In genomic region chr4:174317531-174317930, GRCh38 we compare ENCODE assay signal across 21 cellular contexts. TPM values are rescaled to one million over a fixed set of nuclear protein-coding genes. Genes with fewer than 3 reads are reported as not detected.
DNase-seq lines count a peak whose midpoint lies in the region; ATAC-seq, FAIRE-seq and TF ChIP-seq lines count a peak whose summit lies in the region.
"Had no signal": no experiment of that assay in that cellular context is flagged by ENCODE, and none has a peak within 500 bp of the region (broad histone marks: within the 10 kb centered on the region; RNA-seq: fewer than 3 reads in every experiment).

No MANE protein-coding gene starts in this region.

- no peaks in the 10 kb centered on the region for H3K9me3 Mint-ChIP-seq in activated naive CD4-positive, alpha-beta T cell treated with anti-CD3 and anti-CD28 coated beads, Interleukin-2, amount 50 U/mL, for 72 hours
- H3K9me3 Mint-ChIP-seq: activated CD4-positive, alpha-beta T cell treated with anti-CD3 and anti-CD28 coated beads, Interleukin-2, amount 10 ng/mL, durations not matched to agents 24 days and 14 days; CD8-positive, alpha-beta T cell; endodermal cell; natural killer cell treated with Interleukin-12 subunit alpha and Interleukin-12 subunit beta and Interleukin-15 and Interleukin-18, amount 100 ng/mL, for 72 hours had no signal

- H3K27ac ChIP-seq in 22Rv1 (peak overlapping the region; percentile 30; the same call in 1 of the 2 replicates), endothelial cell of umbilical vein (ENCODE audit: insufficient read depth, low read depth, low read length) (no peak overlapping the region), psoas muscle (no peak overlapping the region)
- H3K27ac ChIP-seq: spleen, suprapubic skin had no signal

- POLR2A ChIA-PET in endothelial cell of umbilical vein (lab: Charles Lee): no interaction called here

- BruUV-seq in endothelial cell of umbilical vein (replicated peaks; lab: Mats Ljungman, UMichigan): no TSS peak

- peaks cover 3% of the 10 kb centered on the region for H3K4me1 ChIP-seq in endothelial cell of umbilical vein (ENCODE audit: control insufficient read depth, extremely low read depth, insufficient read depth, low read length)
- no peaks in the 10 kb centered on the region for H3K4me1 ChIP-seq in psoas muscle
- H3K4me1 ChIP-seq: spleen, suprapubic skin had no signal

- no peak overlapping the region for H3K27ac Mint-ChIP-seq in activated naive CD4-positive, alpha-beta T cell treated with anti-CD3 and anti-CD28 coated beads, Interleukin-2, amount 50 U/mL, for 72 hours
- H3K27ac Mint-ChIP-seq: activated CD4-positive, alpha-beta T cell treated with anti-CD3 and anti-CD28 coated beads, Interleukin-2, amount 10 ng/mL, durations not matched to agents 24 days and 14 days; CD8-positive, alpha-beta T cell; endodermal cell; natural killer cell treated with Interleukin-12 subunit alpha and Interleukin-12 subunit beta and Interleukin-15 and Interleukin-18, amount 100 ng/mL, for 72 hours had no signal

- H4K20me1 ChIP-seq in endothelial cell of umbilical vein (replicated peaks; ENCODE audit: control insufficient read depth, extremely low read depth, insufficient read depth, low read length): no peaks in the 10 kb centered on the region

- ATAC-seq in psoas muscle: no peak
- no peak for ATAC-seq in activated naive CD4-positive, alpha-beta T cell treated with anti-CD3 and anti-CD28 coated beads, Interleukin-2, amount 50 U/mL, for 72 hours
- ATAC-seq: CD8-positive, alpha-beta T cell; natural killer cell treated with Interleukin-12 subunit alpha and Interleukin-12 subunit beta and Interleukin-15 and Interleukin-18, amount 100 ng/mL, for 72 hours had no signal

- H3K27me3 ChIP-seq in endothelial cell of umbilical vein (ENCODE audit: control insufficient read depth in 2 of 2, insufficient read depth in 2 of 2, low read length in 2 of 2) (no peaks in the 10 kb centered on the region), psoas muscle (ENCODE audit: insufficient read depth in 3 of 3, low read length in 2 of 3) (no peaks in the 10 kb centered on the region)
- H3K27me3 ChIP-seq: spleen, suprapubic skin had no signal

- no peak overlapping the region for H2AFZ ChIP-seq in endothelial cell of umbilical vein (ENCODE audit: low read depth, low read length)

- H3K4me3 ChIP-seq in endothelial cell of umbilical vein (replicated peaks in 1 of 3; ENCODE audit: insufficient read depth in 1 of 3, low read depth in 1 of 3, low read length in 3 of 3) (no peak overlapping the region), psoas muscle (no peak overlapping the region)
- H3K4me3 ChIP-seq: spleen, suprapubic skin had no signal

- no peak overlapping the region for H3K9ac ChIP-seq in endothelial cell of umbilical vein (replicated peaks; ENCODE audit: extremely low read depth, insufficient read depth, low read length)

- intact Hi-C loops in endothelial cell of umbilical vein (cut with micrococcal nuclease): loop anchor here (10.0 kb wide), 2 partner anchors 193 to 983 kb away; partner anchors contain the start of gene HMGB2
- intact Hi-C loops in psoas muscle (cut with DNase I): loop anchor here in 1 of 2 donors (5.0 kb wide), 1 partner anchor 90 kb away; no protein-coding TSS in a partner anchor

- CTCF ChIA-PET in endothelial cell of umbilical vein (lab: Charles Lee): no interaction called here

- no peaks in the 10 kb centered on the region for H3K79me2 ChIP-seq in endothelial cell of umbilical vein (ENCODE audit: control insufficient read depth, insufficient read depth, low read length)

- H3K9me3 ChIP-seq in endothelial cell of umbilical vein (replicated peaks; ENCODE audit: control insufficient read depth, insufficient read depth, low read length): no peaks in the 10 kb centered on the region
- H3K9me3 ChIP-seq in psoas muscle: no peaks in the 10 kb centered on the region
- H3K9me3 ChIP-seq: spleen, suprapubic skin had no signal

- TF ChIP-seq POLR2A in endothelial cell of umbilical vein (IDR thresholded peaks at IDR 0.05; ENCODE audit: low read depth, low read length): no peak

- TF ChIP-seq CTCF in 22Rv1 (IDR thresholded peaks at IDR 0.05) (no peak), endothelial cell of umbilical vein (IDR thresholded peaks at IDR 0.05; ENCODE audit: extremely low read depth in 1 of 2, insufficient read depth in 1 of 2, low read depth in 1 of 2, low read length in 2 of 2) (no peak), psoas muscle (IDR thresholded peaks at IDR 0.05) (no peak)

- no peak overlapping the region for H3K4me2 ChIP-seq in endothelial cell of umbilical vein (ENCODE audit: insufficient read depth, low read length)

- no peaks in the 10 kb centered on the region for H3K9me1 ChIP-seq in endothelial cell of umbilical vein (replicated peaks; ENCODE audit: control insufficient read depth, extremely low read depth, insufficient read depth, low read length)

- no peaks in the 10 kb centered on the region for H3K36me3 ChIP-seq in endothelial cell of umbilical vein (ENCODE audit: control insufficient read depth in 2 of 2, extremely low read depth in 1 of 2, insufficient read depth in 2 of 2, low read length in 2 of 2)
- peaks cover 0 to 32% of the 10 kb centered on the region in 2 donors for H3K36me3 ChIP-seq in psoas muscle (ENCODE audit: insufficient read depth in 1 of 2, low read depth in 1 of 2)

- dilution Hi-C loops in endothelial cell of umbilical vein (cut with MboI; ENCODE audit: extremely low pct_ligation_motif_present, low sequenced_read_pairs): no loop called here

- DNase-seq in DMS53 treated with DMSO at 0.1 percent for 48 hours (lab: John Stamatoyannopoulos, UW; ENCODE audit: unreplicated experiment) (peak; percentile 60), NCI-H2171 treated with DMSO at 0.1 percent for 48 hours (lab: John Stamatoyannopoulos, UW) (peak; percentile 11), endothelial cell of umbilical vein (ENCODE audit: low read depth, low spot score) (peak; percentile 66), SIG-M5 treated with dmso at 0.1 percent for 504 hours (lab: John Stamatoyannopoulos, UW; ENCODE audit: unreplicated experiment) (no peak), psoas muscle (no peak), NCI-H526 treated with DMSO at 0.1 percent for 48 hours (lab: John Stamatoyannopoulos, UW) (no peak)
- DNase-seq in activated naive CD4-positive, alpha-beta T cell treated with anti-CD3 and anti-CD28 coated beads, Interleukin-2, amount 50 U/mL, for 72 hours (ENCODE audit: low spot score in 2 of 2): no peak
- DNase-seq: activated CD4-positive, alpha-beta T cell treated with anti-CD3 and anti-CD28 coated beads, Interleukin-2, amount 10 ng/mL, durations not matched to agents 24 days and 14 days; activated CD8-positive, alpha-beta memory T cell treated with anti-CD3 and anti-CD28 coated beads, Interleukin-2, amount 50 U/mL, for 4 hours; activated gamma-delta T cell treated with Interleukin-2 at 50 U/mL for 16 hours; aorta; CD8-positive, alpha-beta T cell; cerebellar nuclear complex; endodermal cell; kidney glomerular epithelial cell; NCI-H226; spleen; T1000 had no signal

- no peaks in the 10 kb centered on the region for H3K36me3 Mint-ChIP-seq in activated naive CD4-positive, alpha-beta T cell treated with anti-CD3 and anti-CD28 coated beads, Interleukin-2, amount 50 U/mL, for 72 hours

- no peak for FAIRE-seq in endothelial cell of umbilical vein (lab: Jason Lieb, UNC)

TF ChIP-seq in endothelial cell of umbilical vein, 7 proteins besides CTCF, POLR2A, EP300 and RAD21:
- TF ChIP-seq GATA2 (IDR thresholded peaks at IDR 0.05; ENCODE audit: insufficient read depth, insufficient read length, low read depth, low read length): no peak
- TF ChIP-seq POLR2AphosphoS5 (IDR thresholded peaks at IDR 0.05; ENCODE audit: insufficient read depth, low read depth, low read length): no peak
- TF ChIP-seq EZH2 (IDR thresholded peaks at IDR 0.05; ENCODE audit: borderline replicate concordance, low read depth, low read length, severe bottlenecking): no peak
- TF ChIP-seq FOS (IDR thresholded peaks at IDR 0.05; ENCODE audit: borderline replicate concordance, insufficient read depth, low read length): no peak
- no peak for TF ChIP-seq JUN (IDR thresholded peaks at IDR 0.05; ENCODE audit: borderline replicate concordance, insufficient read depth, insufficient read length, low read depth)
- no peak for TF ChIP-seq MAX (IDR thresholded peaks at IDR 0.05; ENCODE audit: insufficient read depth, insufficient read length)
- TF ChIP-seq MYC (IDR thresholded peaks at IDR 0.05; ENCODE audit: low read depth, low read length): no peak

RNA-seq across cellular contexts. Expression of gene CEP44, which starts 33.8 kb away (rescaled TPM):
- total RNA-seq in endothelial cell of umbilical vein: 8.2 and 13.0 TPM in 2 replicates
- 1.7 and 2.0 TPM in 2 replicates for polyA plus RNA-seq in endothelial cell of umbilical vein
- 2.8 and 3.8 TPM in 2 replicates for polyA plus RNA-seq in endothelial cell of umbilical vein (2011; cell fraction: cytosol; rRNA removed)
- 5.4 and 7.6 TPM in 2 replicates for polyA plus RNA-seq in endothelial cell of umbilical vein (2011; cell fraction: nucleus; rRNA removed)
- polyA plus RNA-seq in endothelial cell of umbilical vein (2012): 4.5 and 7.1 TPM in 2 replicates
- 4.1 and 5.9 TPM in 2 replicates for polyA minus RNA-seq in endothelial cell of umbilical vein
- polyA minus RNA-seq in endothelial cell of umbilical vein (2011; cell fraction: cytosol; rRNA and poly(A)+ RNA removed): 11.0 TPM
- polyA minus RNA-seq in endothelial cell of umbilical vein (2011; cell fraction: nucleus; rRNA and poly(A)+ RNA removed): 7.0 and 9.0 TPM in 2 replicates
- 1 to 10 TPM; 5.4 to 8.1 (median 7.4) TPM for total RNA-seq in psoas muscle
- 1 to 10 TPM; 3.4 to 7.7 (median 3.7) TPM for polyA plus RNA-seq in psoas muscle
- 10 to 100 TPM; 23.1 to 39.0 TPM for total RNA-seq in activated naive CD4-positive, alpha-beta T cell treated with anti-CD3 and anti-CD28 coated beads, Interleukin-2, amount 50 U/mL, for 72 hours

RNA-seq across cellular contexts. Expression of gene FBXO8, which starts 34.1 kb away (rescaled TPM):
- total RNA-seq in endothelial cell of umbilical vein (11.9 and 14.5 TPM in 2 replicates), psoas muscle (10 to 100 TPM in 2 of 4 donors, 1 to 10 TPM in 2; 7.2 to 11.9 (median 9.9) TPM)
- polyA plus RNA-seq in endothelial cell of umbilical vein (8.8 and 9.9 TPM in 2 replicates), psoas muscle (10 to 100 TPM in 2 of 3 donors, 1 to 10 TPM in 1; 9.3 to 21.4 (median 10.2) TPM)
- polyA plus RNA-seq in endothelial cell of umbilical vein (2011; cell fraction: cytosol; rRNA removed): 12.9 and 13.0 TPM in 2 replicates
- 6.8 and 7.3 TPM in 2 replicates for polyA plus RNA-seq in endothelial cell of umbilical vein (2011; cell fraction: nucleus; rRNA removed)
- 9.3 and 9.6 TPM in 2 replicates for polyA plus RNA-seq in endothelial cell of umbilical vein (2012)
- 14.8 and 16.4 TPM in 2 replicates for polyA minus RNA-seq in endothelial cell of umbilical vein
- 10.3 TPM for polyA minus RNA-seq in endothelial cell of umbilical vein (2011; cell fraction: cytosol; rRNA and poly(A)+ RNA removed)
- 21.0 and 23.4 TPM in 2 replicates for polyA minus RNA-seq in endothelial cell of umbilical vein (2011; cell fraction: nucleus; rRNA and poly(A)+ RNA removed)
- 10 to 100 TPM in 1 of 2 donors, 1 to 10 TPM in 1; 6.4 to 12.4 TPM for total RNA-seq in activated naive CD4-positive, alpha-beta T cell treated with anti-CD3 and anti-CD28 coated beads, Interleukin-2, amount 50 U/mL, for 72 hours

Comparison
In these comparisons a context has a peak if more than half of its experiments do, and no peak if none do; other contexts are left out.
1. DNase-seq: peak in DMS53 treated with DMSO at 0.1 percent for 48 hours (single experiment), NCI-H2171 treated with DMSO at 0.1 percent for 48 hours (single experiment) and endothelial cell of umbilical vein (single experiment); none in SIG-M5 treated with dmso at 0.1 percent for 504 hours (single experiment), psoas muscle (0 of 2), activated naive CD4-positive, alpha-beta T cell treated with anti-CD3 and anti-CD28 coated beads, Interleukin-2, amount 50 U/mL, for 72 hours (0 of 2) and NCI-H526 treated with DMSO at 0.1 percent for 48 hours (single experiment).